ENCODE assay signal across 14 cellular contexts in the genomic region with DNA sequence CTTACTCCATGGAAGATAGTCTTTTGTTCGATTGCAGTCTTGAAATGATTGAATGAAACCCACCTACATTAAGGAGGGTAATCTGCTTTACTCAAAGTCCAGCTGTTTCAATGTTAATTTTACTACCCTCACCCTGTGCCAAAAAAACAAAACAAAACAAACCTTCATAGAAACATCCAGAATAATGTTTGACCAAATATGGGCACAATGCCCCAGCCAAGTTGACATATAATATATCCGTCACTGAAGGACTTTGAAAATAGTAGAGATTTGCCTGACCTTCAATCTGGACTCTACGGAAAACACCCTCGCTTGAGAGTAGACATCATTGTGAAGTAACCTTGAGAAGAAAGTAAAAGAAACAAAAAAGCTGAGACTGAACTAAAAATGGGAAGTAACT.
"Had no signal": no experiment of that assay in that cellular context is flagged by ENCODE, and none has a peak within 500 bp of the region (broad histone marks: within the 10 kb centered on the region; RNA-seq: fewer than 3 reads in every experiment).

No MANE protein-coding gene starts in this region.

- H3K9me3 Mint-ChIP-seq: activated naive CD4-positive, alpha-beta T cell treated with anti-CD3 and anti-CD28 coated beads, Interleukin-2, amount 10 ng/mL, durations not matched to agents 7 days and 5 days; activated T-helper 2 cell treated with anti-CD3 and anti-CD28 coated beads, Interferon-gamma antibody, Interleukin-2, Interleukin-4, amounts not matched to agents 10 μg/mL and 5 μg/mL and 100 μg/mL, durations not matched to agents 14 hours and 24 hours and 36 hours; nephron progenitor cell; type B pancreatic cell had no signal

- H3K4me3 Mint-ChIP-seq: activated naive CD4-positive, alpha-beta T cell treated with anti-CD3 and anti-CD28 coated beads, Interleukin-2, amount 10 ng/mL, durations not matched to agents 7 days and 5 days; nephron progenitor cell; stimulated activated naive CD8-positive, alpha-beta T cell treated with anti-CD3 and anti-CD28 coated beads, Interleukin-15, Interleukin-2, amounts not matched to agents 100 ng/mL and 50 ng/mL, for 24 hours; type B pancreatic cell had no signal

- ATAC-seq: right lobe of liver had no signal

- H3K9me3 ChIP-seq: esophagus squamous epithelium, right lobe of liver had no signal

- H3K27ac Mint-ChIP-seq: activated naive CD4-positive, alpha-beta T cell treated with anti-CD3 and anti-CD28 coated beads, Interleukin-2, amount 10 ng/mL, durations not matched to agents 7 days and 5 days; activated T-helper 2 cell treated with anti-CD3 and anti-CD28 coated beads, Interferon-gamma antibody, Interleukin-2, Interleukin-4, amounts not matched to agents 10 μg/mL and 5 μg/mL and 100 μg/mL, durations not matched to agents 14 hours and 24 hours and 36 hours; nephron progenitor cell; stimulated activated naive CD8-positive, alpha-beta T cell treated with anti-CD3 and anti-CD28 coated beads, Interleukin-15, Interleukin-2, amounts not matched to agents 100 ng/mL and 50 ng/mL, for 24 hours; type B pancreatic cell had no signal

- H3K4me3 ChIP-seq: coronary artery, esophagus squamous epithelium, right lobe of liver had no signal

- H3K4me1 ChIP-seq: esophagus squamous epithelium, right lobe of liver had no signal

- H3K27me3 Mint-ChIP-seq: activated naive CD4-positive, alpha-beta T cell treated with anti-CD3 and anti-CD28 coated beads, Interleukin-2, amount 10 ng/mL, durations not matched to agents 7 days and 5 days; stimulated activated naive CD8-positive, alpha-beta T cell treated with anti-CD3 and anti-CD28 coated beads, Interleukin-15, Interleukin-2, amounts not matched to agents 100 ng/mL and 50 ng/mL, for 24 hours had no signal

- H3K36me3 ChIP-seq: esophagus squamous epithelium, right lobe of liver had no signal

- H3K27ac ChIP-seq: coronary artery, esophagus squamous epithelium, right lobe of liver had no signal

- H3K27me3 ChIP-seq: esophagus squamous epithelium, right lobe of liver had no signal

- H3K36me3 Mint-ChIP-seq: activated naive CD4-positive, alpha-beta T cell treated with anti-CD3 and anti-CD28 coated beads, Interleukin-2, amount 10 ng/mL, durations not matched to agents 7 days and 5 days; type B pancreatic cell had no signal

- DNase-seq: activated CD4-positive, alpha-beta T cell treated with anti-CD3 and anti-CD28 coated beads, Interleukin-2, amount 50 U/mL, for 1 hour; activated naive CD4-positive, alpha-beta T cell treated with anti-CD3 and anti-CD28 coated beads, Interleukin-2, amount 10 ng/mL, durations not matched to agents 7 days and 5 days; caudate nucleus; effector CD4-positive, alpha-beta T cell; esophagus squamous epithelium; glutamatergic neuron; hypothalamus; nephron progenitor cell; right lobe of liver; SW 1271 had no signal

- H3K4me1 Mint-ChIP-seq: activated naive CD4-positive, alpha-beta T cell treated with anti-CD3 and anti-CD28 coated beads, Interleukin-2, amount 10 ng/mL, durations not matched to agents 7 days and 5 days; nephron progenitor cell had no signal
